20 cellular contexts compared by ENCODE assay signal in genomic region chr16:86986809-86987487, GRCh38.
"Had no signal": no experiment of that assay in that cellular context is flagged by ENCODE, and none has a peak within 500 bp of the region (broad histone marks: within the 10 kb centered on the region; RNA-seq: fewer than 3 reads in every experiment).

No MANE protein-coding gene starts in this region.

- H3K27ac ChIP-seq: colonic mucosa, epithelial cell of prostate, left lung, psoas muscle, skin epidermis, thoracic aorta, uterus had no signal

- H3K9me3 ChIP-seq: colonic mucosa, left lung, psoas muscle, thoracic aorta, uterus had no signal

- H3K36me3 Mint-ChIP-seq: activated naive CD8-positive, alpha-beta T cell treated with anti-CD3 and anti-CD28 coated beads, Interleukin-2, amount 10 ng/mL, durations not matched to agents 7 days and 5 days had no signal

- H3K4me3 Mint-ChIP-seq: activated B cell treated with CpG ODN at 0.5 μM for 24 hours; activated naive CD8-positive, alpha-beta T cell treated with anti-CD3 and anti-CD28 coated beads, Interleukin-2, amount 10 ng/mL, durations not matched to agents 7 days and 5 days; endodermal cell; nephron progenitor cell had no signal

- H3K36me3 ChIP-seq: colonic mucosa, left lung, thoracic aorta, uterus had no signal

- H3K27ac Mint-ChIP-seq: activated B cell treated with CpG ODN at 0.5 μM for 24 hours; activated naive CD8-positive, alpha-beta T cell treated with anti-CD3 and anti-CD28 coated beads, Interleukin-2, amount 10 ng/mL, durations not matched to agents 7 days and 5 days; endodermal cell; nephron progenitor cell had no signal

- H3K4me1 Mint-ChIP-seq: activated B cell treated with CpG ODN at 0.5 μM for 24 hours had no signal

- DNase-seq: activated B cell treated with CpG ODN at 0.5 μM for 24 hours; activated CD4-positive, alpha-beta T cell treated with anti-CD3 and anti-CD28 coated beads for 4 hours; activated naive CD8-positive, alpha-beta T cell treated with anti-CD3 and anti-CD28 coated beads, Interleukin-2, amount 10 ng/mL, durations not matched to agents 7 days and 5 days; amygdala; caudate nucleus; colonic mucosa; foreskin fibroblast; psoas muscle; right cardiac atrium; stimulated activated CD4-positive, alpha-beta T cell treated with anti-CD3 and anti-CD28 coated beads, Interleukin-15, amount 100 ng/mL, for 24 hours; stimulated activated CD4-positive, alpha-beta T cell treated with anti-CD3 and anti-CD28 coated beads, Interleukin-4, amount 100 ng/mL, for 1 hour; T-helper 1 cell; T-helper 9 cell; uterus had no signal

- H3K4me1 ChIP-seq: colonic mucosa, left lung, psoas muscle, uterus had no signal

- ATAC-seq: left lung, psoas muscle, right cardiac atrium had no signal

- H3K4me3 ChIP-seq: colonic mucosa, left lung, psoas muscle, skin epidermis, thoracic aorta, uterus had no signal

- H3K9me3 Mint-ChIP-seq: activated B cell treated with CpG ODN at 0.5 μM for 24 hours; activated naive CD8-positive, alpha-beta T cell treated with anti-CD3 and anti-CD28 coated beads, Interleukin-2, amount 10 ng/mL, durations not matched to agents 7 days and 5 days had no signal

- H3K27me3 ChIP-seq: colonic mucosa, uterus had no signal
